In genomic region chr3:61662861-61663260, GRCh38 we compare ENCODE assay signal across 18 cellular contexts.
DNase-seq lines count a peak whose midpoint lies in the region; ATAC-seq and TF ChIP-seq lines count a peak whose summit lies in the region.
"Had no signal": no experiment of that assay in that cellular context is flagged by ENCODE, and none has a peak within 500 bp of the region (broad histone marks: within the 10 kb centered on the region; RNA-seq: fewer than 3 reads in every experiment).

No MANE protein-coding gene starts in this region.

- H3K9me3 ChIP-seq in HUES48 (ENCODE audit: control insufficient read depth, insufficient read depth, low read length): no peaks in the 10 kb centered on the region
- H3K9me3 ChIP-seq: HAP-1 had no signal

- POLR2A ChIA-PET in WTC11 (lab: Charles Lee): no interaction called here

- H3K36me3 ChIP-seq in HUES48 (ENCODE audit: control insufficient read depth, insufficient read depth, low read length): no peaks in the 10 kb centered on the region
- H3K36me3 ChIP-seq: HAP-1 had no signal

- H3K27ac Mint-ChIP-seq in WTC11: peak overlapping the region; percentile 28
- H3K27ac Mint-ChIP-seq: CD4-positive, alpha-beta memory T cell had no signal

- H3K9me3 Mint-ChIP-seq in WTC11: no peaks in the 10 kb centered on the region
- H3K9me3 Mint-ChIP-seq: HFFc6 had no signal

- no peaks in the 10 kb centered on the region for H3K27me3 Mint-ChIP-seq in WTC11 (ENCODE audit: low read depth)
- H3K27me3 Mint-ChIP-seq: CD4-positive, alpha-beta memory T cell had no signal

- no peak overlapping the region for H3K4me3 Mint-ChIP-seq in WTC11
- H3K4me3 Mint-ChIP-seq: CD4-positive, alpha-beta memory T cell had no signal

- no peak overlapping the region for H3K9ac ChIP-seq in HUES48 (ENCODE audit: low read depth, low read length)

- H3K27me3 ChIP-seq in HUES48 (ENCODE audit: control insufficient read depth, insufficient read depth, low read length) (no peaks in the 10 kb centered on the region), foreskin keratinocyte (no peaks in the 10 kb centered on the region)

- in situ Hi-C loops in GM13977 (cut with MboI; ENCODE audit: low pct_unique_long_range_greater_than_20kb, low sequenced_read_pairs, unreplicated experiment): no loop called here

- H3K27ac ChIP-seq in HUES48 (ENCODE audit: low read depth, low read length) (peak overlapping the region; percentile 10), foreskin keratinocyte (peak overlapping the region; percentile 31)

- ATAC-seq in WTC11 (no peak), foreskin keratinocyte (peak; percentile 20), GM21515 (IDR thresholded peaks at IDR 0.05; ENCODE audit: unreplicated experiment) (no peak), GM18498 (IDR thresholded peaks at IDR 0.05; ENCODE audit: unreplicated experiment) (no peak)

- CTCF ChIA-PET in WTC11 (lab: Charles Lee): no interaction called here

- H3K36me3 Mint-ChIP-seq in WTC11: peaks cover 12% of the 10 kb centered on the region
- H3K36me3 Mint-ChIP-seq: CD4-positive, alpha-beta memory T cell had no signal

- DNase-seq in WTC11 (ENCODE audit: low spot score) (no peak), epithelial cell of esophagus (ENCODE audit: low read depth) (peak; percentile 87), foreskin keratinocyte (peak; percentile 68 to 84), NCI-H510A (lab: John Stamatoyannopoulos, UW) (no peak), GM13977 (ENCODE audit: low spot score) (no peak)
- DNase-seq: C1 segment of cervical spinal cord; Calu3; CD4-positive, alpha-beta memory T cell; COR-L47; DMS53; DMS79 treated with DMSO at 0.1 percent for 48 hours; GF-D8; GOT3; HFFc6 had no signal

- peaks cover 55% of the 10 kb centered on the region for H3K4me1 Mint-ChIP-seq in WTC11
- H3K4me1 Mint-ChIP-seq: CD4-positive, alpha-beta memory T cell had no signal

- peaks cover 33% of the 10 kb centered on the region for H3K4me1 ChIP-seq in HUES48 (ENCODE audit: control insufficient read depth, insufficient read depth, low read length)
- peaks cover 20% of the 10 kb centered on the region for H3K4me1 ChIP-seq in foreskin keratinocyte
- H3K4me1 ChIP-seq: HAP-1 had no signal

- H3K4me3 ChIP-seq in HUES48 (ENCODE audit: low read depth, low read length) (no peak overlapping the region), epithelial cell of esophagus (ENCODE audit: low read length) (no peak overlapping the region)
- H3K4me3 ChIP-seq: HAP-1 had no signal

- TF ChIP-seq CTCF in WTC11 (IDR thresholded peaks at IDR 0.05) (no peak), epithelial cell of esophagus (IDR thresholded peaks at IDR 0.05; ENCODE audit: insufficient read depth, low read depth, low read length, missing control alignments) (no peak), foreskin keratinocyte (conservative IDR thresholded peaks at IDR 0.05) (no peak), GM13977 (IDR thresholded peaks at IDR 0.05; ENCODE audit: extremely low read depth, insufficient read depth, missing control alignments) (no peak)

TF ChIP-seq in WTC11, 78 proteins besides CTCF, POLR2A, EP300 and RAD21:
- no peak for TF ChIP-seq AFF4 (CRISPR knock-in tag; IDR thresholded peaks at IDR 0.05; ENCODE audit: borderline replicate concordance)
- no peak for TF ChIP-seq PRDM15 (CRISPR knock-in tag; IDR thresholded peaks at IDR 0.05)
- TF ChIP-seq ZNF512 (CRISPR knock-in tag; IDR thresholded peaks at IDR 0.05; ENCODE audit: borderline replicate concordance): no peak
- no peak for TF ChIP-seq PREB (CRISPR knock-in tag; IDR thresholded peaks at IDR 0.05; ENCODE audit: borderline replicate concordance)
- no peak for TF ChIP-seq CREB1 (CRISPR knock-in tag; IDR thresholded peaks at IDR 0.05)
- no peak for TF ChIP-seq CBFB (CRISPR knock-in tag; IDR thresholded peaks at IDR 0.05; ENCODE audit: low read depth)
- no peak for TF ChIP-seq HMGA2 (CRISPR knock-in tag; IDR thresholded peaks at IDR 0.05)
- TF ChIP-seq NR3C1 (CRISPR knock-in tag; conservative IDR thresholded peaks at IDR 0.05; ENCODE audit: low read depth): no peak
- no peak for TF ChIP-seq SMAD3 (CRISPR knock-in tag; IDR thresholded peaks at IDR 0.05; ENCODE audit: borderline replicate concordance)
- no peak for TF ChIP-seq IRF2 (CRISPR knock-in tag; IDR thresholded peaks at IDR 0.05; ENCODE audit: borderline replicate concordance, low read depth)

Comparison
In these comparisons a context has a peak if more than half of its experiments do, and no peak if none do; other contexts are left out.
1. DNase-seq: peak in epithelial cell of esophagus (single experiment) and foreskin keratinocyte (2 of 2); none in WTC11 (single experiment), NCI-H510A (single experiment) and GM13977 (single experiment).